Comparison of ENCODE assay signal across 20 cellular contexts in genomic region chr22:50053861-50054260, GRCh38. TPM values are rescaled to one million over a fixed set of nuclear protein-coding genes. Genes with fewer than 3 reads are reported as not detected.
A peak's percentile ranks its signal among the peaks of the same experiment; 100 is the strongest.
DNase-seq lines count a peak whose midpoint lies in the region; ATAC-seq and TF ChIP-seq lines count a peak whose summit lies in the region.
"Had no signal": no experiment of that assay in that cellular context is flagged by ENCODE, and none has a peak within 500 bp of the region (broad histone marks: within the 10 kb centered on the region; RNA-seq: fewer than 3 reads in every experiment).

No MANE protein-coding gene starts in this region.

- TF ChIP-seq POLR2A in sigmoid colon (IDR thresholded peaks at IDR 0.05): no peak

- no peaks in the 10 kb centered on the region for H3K9me3 Mint-ChIP-seq in activated T-cell treated with anti-CD3 and anti-CD28 coated beads, Interleukin-2, amount 50 U/mL, for 24 hours

- DNase-seq in DMS53 (lab: John Stamatoyannopoulos, UW): peak; percentile 54
- no peak for DNase-seq in DMS53 treated with DMSO at 0.1 percent for 48 hours (lab: John Stamatoyannopoulos, UW; ENCODE audit: unreplicated experiment)
- DNase-seq in RPMI8226: peak; percentile 89
- DNase-seq in mucosa of descending colon: peak in 2 of 3 donors; percentile 2 to 8
- no peak for DNase-seq in sigmoid colon
- DNase-seq in activated T-cell treated with anti-CD3 and anti-CD28 coated beads, Interleukin-2, amount 50 U/mL, for 24 hours: no peak
- DNase-seq: Calu3; CD4-positive, CD25-positive, alpha-beta regulatory T cell; DMS 273 treated with DMSO at 0.1 percent for 48 hours; DMS79 treated with DMSO at 0.1 percent for 48 hours; GDM1; HFFc6 had no signal

- 29 to 60% methylated on average over 18 of the region's 18 CpGs for WGBS in sigmoid colon, 2 donors

- H3K4me1 ChIP-seq in HEK293 (ENCODE audit: control insufficient read depth, insufficient read depth, low read length) (no peaks in the 10 kb centered on the region), mucosa of descending colon (ENCODE audit: low read depth) (no peaks in the 10 kb centered on the region), sigmoid colon (peaks cover 0 to 7% (median 6%) of the 10 kb centered on the region in 4 donors)
- H3K4me1 ChIP-seq: HAP-1 had no signal

- CTCF ChIA-PET in HEK293 (lab: Yijun Ruan, JAX): interaction anchor here (0.8 to 1.5 kb wide), 3 partner anchors 34 to 99 kb away, joined by 3 to 5 read pairs (median 5); no protein-coding TSS in a partner anchor

- no peaks in the 10 kb centered on the region for H3K36me3 Mint-ChIP-seq in activated T-cell treated with anti-CD3 and anti-CD28 coated beads, Interleukin-2, amount 50 U/mL, for 24 hours (ENCODE audit: low read depth)
- H3K36me3 Mint-ChIP-seq: CD4-positive, CD25-positive, alpha-beta regulatory T cell had no signal

- peaks cover 1% of the 10 kb centered on the region for H3K4me1 Mint-ChIP-seq in activated T-cell treated with anti-CD3 and anti-CD28 coated beads, Interleukin-2, amount 50 U/mL, for 24 hours (ENCODE audit: low read depth)

- H3K27ac ChIP-seq in HEK293 (ENCODE audit: extremely low read depth, low read depth, low read length): no peak overlapping the region
- no peak overlapping the region for H3K27ac ChIP-seq in sigmoid colon
- H3K27ac ChIP-seq: 22Rv1; BLaER1 treated with 17β-estradiol and CSF1 and Interleukin-3, amounts not matched to agents 10 nM and 100 nM; HL-60 had no signal

- peak; percentile 23 for ATAC-seq in mucosa of descending colon
- no peak for ATAC-seq in GM21825 (IDR thresholded peaks at IDR 0.05; ENCODE audit: unreplicated experiment)

- intact Hi-C loops in mucosa of descending colon (cut with DNase I, micrococcal nuclease) (no loop called here), sigmoid colon (cut with DNase I) (no loop called here)

- TF ChIP-seq EP300 in sigmoid colon (IDR thresholded peaks at IDR 0.05): no peak

- no peak overlapping the region for H3K27ac Mint-ChIP-seq in activated T-cell treated with anti-CD3 and anti-CD28 coated beads, Interleukin-2, amount 50 U/mL, for 24 hours
- H3K27ac Mint-ChIP-seq: CD4-positive, CD25-positive, alpha-beta regulatory T cell; HFFc6 had no signal

- H3K9me3 ChIP-seq in HEK293 (ENCODE audit: control insufficient read depth, insufficient read depth, low read depth, low read length) (no peaks in the 10 kb centered on the region), mucosa of descending colon (peaks cover 4% of the 10 kb centered on the region), sigmoid colon (peaks cover 0 to 7% (median 0%) of the 10 kb centered on the region in 4 donors)

- POLR2A ChIA-PET in HEK293 (lab: Yijun Ruan, JAX): no interaction called here

- no peak for TF ChIP-seq CTCF in HEK293 (tag by site-specific recombination; IDR thresholded peaks at IDR 0.05)
- no peak for TF ChIP-seq CTCF in mucosa of descending colon (IDR thresholded peaks at IDR 0.05)
- TF ChIP-seq CTCF in sigmoid colon (IDR thresholded peaks at IDR 0.05): no peak

- H3K27me3 Mint-ChIP-seq in activated T-cell treated with anti-CD3 and anti-CD28 coated beads, Interleukin-2, amount 50 U/mL, for 24 hours: peaks cover 33% of the 10 kb centered on the region

- H3K4me3 ChIP-seq in HEK293 (ENCODE audit: low read depth, low read length): no peak overlapping the region
- no peak overlapping the region for H3K4me3 ChIP-seq in mucosa of descending colon
- H3K4me3 ChIP-seq in sigmoid colon: no peak overlapping the region
- H3K4me3 ChIP-seq: BLaER1 treated with 17β-estradiol and CSF1 and Interleukin-3, amounts not matched to agents 10 nM and 100 nM; HAP-1 had no signal

- H3K4me3 Mint-ChIP-seq in activated T-cell treated with anti-CD3 and anti-CD28 coated beads, Interleukin-2, amount 50 U/mL, for 24 hours: no peak overlapping the region
- H3K4me3 Mint-ChIP-seq: CD4-positive, CD25-positive, alpha-beta regulatory T cell; HFFc6 had no signal

- no peaks in the 10 kb centered on the region for H3K36me3 ChIP-seq in HEK293 (ENCODE audit: control insufficient read depth in 2 of 2, insufficient read depth in 1 of 2, low read length in 2 of 2)
- H3K36me3 ChIP-seq in mucosa of descending colon (ENCODE audit: low read depth): no peaks in the 10 kb centered on the region
- H3K36me3 ChIP-seq in sigmoid colon: no peaks in the 10 kb centered on the region
- H3K36me3 ChIP-seq: BLaER1 treated with 17β-estradiol and CSF1 and Interleukin-3, amounts not matched to agents 10 nM and 100 nM; HAP-1 had no signal

- H3K27me3 ChIP-seq in sigmoid colon: peaks cover 5 to 22% (median 12%) of the 10 kb centered on the region in 3 donors

TF ChIP-seq in HEK293, 187 proteins besides CTCF, POLR2A, EP300 and RAD21:
- no peak for TF ChIP-seq REPIN1 (tag by site-specific recombination; IDR thresholded peaks at IDR 0.05; ENCODE audit: low read depth)
- TF ChIP-seq, protein P1, sequence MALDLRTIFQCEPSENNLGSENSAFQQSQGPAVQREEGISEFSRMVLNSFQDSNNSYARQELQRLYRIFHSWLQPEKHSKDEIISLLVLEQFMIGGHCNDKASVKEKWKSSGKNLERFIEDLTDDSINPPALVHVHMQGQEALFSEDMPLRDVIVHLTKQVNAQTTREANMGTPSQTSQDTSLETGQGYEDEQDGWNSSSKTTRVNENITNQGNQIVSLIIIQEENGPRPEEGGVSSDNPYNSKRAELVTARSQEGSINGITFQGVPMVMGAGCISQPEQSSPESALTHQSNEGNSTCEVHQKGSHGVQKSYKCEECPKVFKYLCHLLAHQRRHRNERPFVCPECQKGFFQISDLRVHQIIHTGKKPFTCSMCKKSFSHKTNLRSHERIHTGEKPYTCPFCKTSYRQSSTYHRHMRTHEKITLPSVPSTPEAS (tag by site-specific recombination; IDR thresholded peaks at IDR 0.05): 0 out of 2 replicates have a peak, but pooled peaks have one; percentile 25

RNA-seq across cellular contexts. Expression of gene TTLL8, which starts 4.2 kb away (rescaled TPM):
- not detected for total RNA-seq in mucosa of descending colon
- total RNA-seq in sigmoid colon: not detected
- polyA plus RNA-seq in sigmoid colon: not detected
- total RNA-seq: A673; Calu3; CD4-positive, CD25-positive, alpha-beta regulatory T cell; H1; HFFc6 had no signal
- polyA plus RNA-seq: CD4-positive, CD25-positive, alpha-beta regulatory T cell; H1 had no signal

RNA-seq across cellular contexts. Expression of gene MLC1, which starts 31.4 kb away (rescaled TPM):
- total RNA-seq in mucosa of descending colon (under 1 TPM in 1 of 3 donors, not detected in 2; 0.16 TPM), sigmoid colon (under 1 TPM in 2 of 4 donors, not detected in 2; 0.14 to 0.16 TPM)
- under 1 TPM in 1 of 3 donors, not detected in 2; 0.23 TPM for polyA plus RNA-seq in sigmoid colon
- total RNA-seq: Calu3, H1, HFFc6 had no signal

RNA-seq across cellular contexts. Expression of gene MOV10L1, which starts 35.9 kb away (rescaled TPM):
- total RNA-seq in mucosa of descending colon (1 to 10 TPM in 1 of 3 donors, under 1 TPM in 2; 0.29 to 1.0 (median 0.49) TPM), sigmoid colon (1 to 10 TPM in 3 of 4 donors, under 1 TPM in 1; 0.82 to 5.6 (median 2.6) TPM)
- polyA plus RNA-seq in sigmoid colon: under 1 TPM in 1 of 3 donors, not detected in 2; 0.47 TPM
- total RNA-seq: A673; Calu3; CD4-positive, CD25-positive, alpha-beta regulatory T cell; H1 had no signal
- polyA plus RNA-seq: CD4-positive, CD25-positive, alpha-beta regulatory T cell had no signal

RNA-seq across cellular contexts. Expression of gene IL17REL, which starts 41.3 kb away (rescaled TPM):
- total RNA-seq in mucosa of descending colon (under 1 TPM in 2 of 3 donors, not detected in 1; 0.09 to 0.43 TPM), sigmoid colon (not detected)
- 1 to 10 TPM in 1 of 3 donors, not detected in 2; 1.6 TPM for polyA plus RNA-seq in sigmoid colon
- total RNA-seq: A673, Calu3, HFFc6 had no signal

Comparison
In these comparisons a context has a peak if more than half of its experiments do, and no peak if none do; other contexts are left out.
1. DNase-seq: peak in DMS53 (single experiment), RPMI8226 (single experiment) and mucosa of descending colon (2 of 3); none in DMS53 treated with DMSO at 0.1 percent for 48 hours (single experiment), sigmoid colon (single experiment) and activated T-cell treated with anti-CD3 and anti-CD28 coated beads, Interleukin-2, amount 50 U/mL, for 24 hours (single experiment).